Comparison of ENCODE assay signal across 12 cellular contexts in genomic region chr3:103002447-103002846, GRCh38.
DNase-seq lines count a peak whose midpoint lies in the region; ATAC-seq and TF ChIP-seq lines count a peak whose summit lies in the region.
"Had no signal": no experiment of that assay in that cellular context is flagged by ENCODE, and none has a peak within 500 bp of the region (broad histone marks: within the 10 kb centered on the region; RNA-seq: fewer than 3 reads in every experiment).

No MANE protein-coding gene starts in this region.

- H3K36me3 Mint-ChIP-seq in activated CD4-positive, alpha-beta T cell treated with anti-CD3 and anti-CD28 coated beads, Interleukin-2, amount 10 ng/mL, durations not matched to agents 24 days and 14 days (ENCODE audit: low read depth), result no peaks in the 10 kb centered on the region

- no peak overlapping the region for H3K27ac Mint-ChIP-seq in activated CD4-positive, alpha-beta T cell treated with anti-CD3 and anti-CD28 coated beads, Interleukin-2, amount 10 ng/mL, durations not matched to agents 24 days and 14 days
- H3K27ac Mint-ChIP-seq: immature natural killer cell; T-helper 1 cell treated with Interleukin-12 subunit alpha and Interleukin-12 subunit beta and Interleukin-4 antibody, amounts not matched to agents 30 μg/mL and 1 μg/mL, for 36 hours had no signal

- H3K27me3 Mint-ChIP-seq in activated CD4-positive, alpha-beta T cell treated with anti-CD3 and anti-CD28 coated beads, Interleukin-2, amount 10 ng/mL, durations not matched to agents 24 days and 14 days, result no peaks in the 10 kb centered on the region

- DNase-seq in ELR (ENCODE audit: low read depth) (peak; percentile 14), MV-4-11 (lab: John Stamatoyannopoulos, UW) (peak; percentile 17), NOMO-1 treated with DMSO at 0.1 percent for 48 hours (lab: John Stamatoyannopoulos, UW; ENCODE audit: unreplicated experiment) (peak; percentile 72), inferior parietal cortex (ENCODE audit: extremely low spot score) (peak; percentile 27), GM13977 (ENCODE audit: low spot score) (no peak)
- DNase-seq in activated CD4-positive, alpha-beta T cell treated with anti-CD3 and anti-CD28 coated beads, Interleukin-2, amount 10 ng/mL, durations not matched to agents 24 days and 14 days, result no peak
- DNase-seq: activated gamma-delta T cell treated with Interleukin-2 at 50 U/mL for 16 hours, glutamatergic neuron, retina had no signal

- intact Hi-C loops in activated CD4-positive, alpha-beta T cell treated with anti-CD3 and anti-CD28 coated beads, Interleukin-2, amount 10 ng/mL, durations not matched to agents 24 days and 14 days (cut with micrococcal nuclease), result no loop called here

- H3K4me1 Mint-ChIP-seq in activated CD4-positive, alpha-beta T cell treated with anti-CD3 and anti-CD28 coated beads, Interleukin-2, amount 10 ng/mL, durations not matched to agents 24 days and 14 days, result no peaks in the 10 kb centered on the region

- H3K4me3 Mint-ChIP-seq in activated CD4-positive, alpha-beta T cell treated with anti-CD3 and anti-CD28 coated beads, Interleukin-2, amount 10 ng/mL, durations not matched to agents 24 days and 14 days, result no peak overlapping the region
- H3K4me3 Mint-ChIP-seq: T-helper 1 cell treated with Interleukin-12 subunit alpha and Interleukin-12 subunit beta and Interleukin-4 antibody, amounts not matched to agents 30 μg/mL and 1 μg/mL, for 36 hours had no signal

- in situ Hi-C loops in GM13977 (cut with MboI; ENCODE audit: low pct_unique_long_range_greater_than_20kb, low sequenced_read_pairs, unreplicated experiment), result no loop called here

- ATAC-seq in esophagus mucosa, result no peak

- TF ChIP-seq CTCF in GM13977 (IDR thresholded peaks at IDR 0.05; ENCODE audit: extremely low read depth, insufficient read depth, missing control alignments), result no peak

- H3K9me3 Mint-ChIP-seq in activated CD4-positive, alpha-beta T cell treated with anti-CD3 and anti-CD28 coated beads, Interleukin-2, amount 10 ng/mL, durations not matched to agents 24 days and 14 days, result no peaks in the 10 kb centered on the region
- H3K9me3 Mint-ChIP-seq: T-helper 1 cell treated with Interleukin-12 subunit alpha and Interleukin-12 subunit beta and Interleukin-4 antibody, amounts not matched to agents 30 μg/mL and 1 μg/mL, for 36 hours had no signal

Comparison
In these comparisons a context has a peak if more than half of its experiments do, and no peak if none do; other contexts are left out.
1. DNase-seq: peak in ELR (single experiment), MV-4-11 (single experiment), NOMO-1 treated with DMSO at 0.1 percent for 48 hours (single experiment) and inferior parietal cortex (single experiment); none in GM13977 (single experiment) and activated CD4-positive, alpha-beta T cell treated with anti-CD3 and anti-CD28 coated beads, Interleukin-2, amount 10 ng/mL, durations not matched to agents 24 days and 14 days (single experiment).